ENCODE assay signal across 8 cellular contexts in the genomic region with DNA sequence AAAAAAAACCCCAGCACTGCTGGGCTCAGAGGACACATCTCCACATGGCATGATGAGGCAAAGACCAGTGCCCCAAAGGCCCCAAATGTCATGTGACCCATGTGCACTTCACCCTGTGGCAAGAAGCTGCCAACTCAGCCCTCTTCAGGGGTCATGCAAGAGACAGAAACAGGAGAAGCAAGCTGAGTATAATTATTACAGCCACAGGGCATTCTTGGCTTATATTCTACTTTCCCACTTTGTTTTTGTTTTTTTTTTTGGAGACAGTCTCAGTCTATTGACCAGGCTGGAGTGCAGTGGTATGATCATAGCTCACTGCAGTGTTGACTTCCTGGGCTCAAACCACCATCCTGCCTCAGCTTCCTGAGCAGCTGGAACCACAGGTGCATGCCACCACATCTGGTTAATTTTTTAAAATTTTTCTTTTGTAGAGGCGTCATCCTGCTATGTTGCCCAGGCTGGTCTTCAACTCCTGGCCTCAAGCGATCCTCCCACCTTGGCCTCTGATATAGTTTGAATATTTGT. TPM values are rescaled to one million over a fixed set of nuclear protein-coding genes. Genes with fewer than 3 reads are reported as not detected.
DNase-seq lines count a peak whose midpoint lies in the region; ATAC-seq and TF ChIP-seq lines count a peak whose summit lies in the region.

No MANE protein-coding gene starts in this region.

- peak overlapping the region; percentile 28 for H3K4me3 Mint-ChIP-seq in activated B cell treated with CpG ODN at 0.5 μM for 24 hours
- no peak overlapping the region for H3K4me3 Mint-ChIP-seq in glutamatergic neuron (ENCODE audit: unreplicated experiment)

- H3K9me3 Mint-ChIP-seq in activated B cell treated with CpG ODN at 0.5 μM for 24 hours (peaks cover 3% of the 10 kb centered on the region), glutamatergic neuron (ENCODE audit: unreplicated experiment) (peaks cover 9% of the 10 kb centered on the region)

- H3K9me3 ChIP-seq in DOHH2 (ENCODE audit: control insufficient read depth, insufficient read depth, low read length): peaks cover 5% of the 10 kb centered on the region; the same call in 1 of the 2 replicates
- no peaks in the 10 kb centered on the region for H3K9me3 ChIP-seq in lower lobe of right lung

- H3F3A ChIP-seq in DOHH2 (ENCODE audit: control insufficient read depth, insufficient read depth): peaks cover 56% of the 10 kb centered on the region

- peak overlapping the region; percentile 98 for H3K27ac ChIP-seq in DOHH2 (ENCODE audit: low read depth, low read length)
- H3K27ac ChIP-seq in lower lobe of right lung: peak overlapping the region; percentile 24

- no peaks in the 10 kb centered on the region for H3K79me2 ChIP-seq in DOHH2 (ENCODE audit: control insufficient read depth, low read length)

- CTCF ChIA-PET in activated B cell treated with CpG ODN at 0.5 μM for 24 hours (lab: Charles Lee): interaction anchor here (0.7 kb wide), 1 partner anchor 356 kb away, joined by 3 read pairs; no protein-coding TSS in a partner anchor

- peak; percentile 85 for DNase-seq in H4 (ENCODE audit: low spot score)
- DNase-seq in activated B cell treated with CpG ODN at 0.5 μM for 24 hours: no peak
- DNase-seq in lower lobe of right lung: no peak
- DNase-seq in glutamatergic neuron: no peak
- DNase-seq in NCI-H446 (lab: John Stamatoyannopoulos, UW): no peak

- H3K36me3 ChIP-seq in DOHH2 (ENCODE audit: control insufficient read depth, low read length) (peaks cover 5% of the 10 kb centered on the region; the same call in 1 of the 2 replicates), lower lobe of right lung (no peaks in the 10 kb centered on the region)

- ATAC-seq in activated B cell treated with CpG ODN at 0.5 μM for 24 hours (ENCODE audit: low read depth): peak; percentile 53
- peak in 1 of 2 donors; percentile 67 for ATAC-seq in lower lobe of right lung
- no peak for ATAC-seq in HG03025 (IDR thresholded peaks at IDR 0.05; ENCODE audit: low FRiP score, unreplicated experiment)
- no peak for ATAC-seq in GM19455 (IDR thresholded peaks at IDR 0.05; ENCODE audit: unreplicated experiment)

- TF ChIP-seq CTCF in DOHH2 (IDR thresholded peaks at IDR 0.05; ENCODE audit: low read depth, low read length, poor library complexity, severe bottlenecking) (no peak), activated B cell treated with CpG ODN at 0.5 μM for 24 hours (IDR thresholded peaks at IDR 0.05) (no peak), lower lobe of right lung (IDR thresholded peaks at IDR 0.05) (no peak), glutamatergic neuron (IDR thresholded peaks at IDR 0.05; ENCODE audit: partially characterized antibody, unreplicated experiment) (no peak)

- H4K20me1 ChIP-seq in DOHH2 (ENCODE audit: control insufficient read depth, insufficient read depth, low read depth, low read length): no peaks in the 10 kb centered on the region

- H3K9me2 ChIP-seq in DOHH2 (replicated peaks; ENCODE audit: control insufficient read depth, low read length): no peaks in the 10 kb centered on the region

- peak overlapping the region; percentile 62 for H3K4me3 ChIP-seq in DOHH2 (ENCODE audit: low read length)
- H3K4me3 ChIP-seq in lower lobe of right lung: no peak overlapping the region

- H3K4me1 ChIP-seq in DOHH2 (ENCODE audit: control insufficient read depth, low read length): peaks cover 84% of the 10 kb centered on the region
- peaks cover 36% of the 10 kb centered on the region for H3K4me1 ChIP-seq in lower lobe of right lung

- H3K27ac Mint-ChIP-seq in activated B cell treated with CpG ODN at 0.5 μM for 24 hours (peak overlapping the region; percentile 63), glutamatergic neuron (ENCODE audit: unreplicated experiment) (no peak overlapping the region)

- intact Hi-C loops in activated B cell treated with CpG ODN at 0.5 μM for 24 hours (cut with micrococcal nuclease) (no loop called here), lower lobe of right lung (cut with DNase I) (no loop called here)

- H3K27me3 Mint-ChIP-seq in activated B cell treated with CpG ODN at 0.5 μM for 24 hours (no peaks in the 10 kb centered on the region), glutamatergic neuron (ENCODE audit: unreplicated experiment) (peaks cover 2% of the 10 kb centered on the region)

- H3K4me1 Mint-ChIP-seq in activated B cell treated with CpG ODN at 0.5 μM for 24 hours (peaks cover 54% of the 10 kb centered on the region), glutamatergic neuron (ENCODE audit: low read depth, unreplicated experiment) (peaks cover 11% of the 10 kb centered on the region)

- no peaks in the 10 kb centered on the region for H3K36me3 Mint-ChIP-seq in activated B cell treated with CpG ODN at 0.5 μM for 24 hours (ENCODE audit: low read depth)
- no peaks in the 10 kb centered on the region for H3K36me3 Mint-ChIP-seq in glutamatergic neuron (ENCODE audit: unreplicated experiment)

- POLR2A ChIA-PET in activated B cell treated with CpG ODN at 0.5 μM for 24 hours (lab: Charles Lee): interaction anchor here (0.6 to 2.3 kb wide), 13 partner anchors 8 to 365 kb away, joined by 3 to 10 read pairs (median 4); a partner anchor contains a TSS

- H3K27me3 ChIP-seq in DOHH2 (ENCODE audit: control insufficient read depth, low read length) (no peaks in the 10 kb centered on the region), lower lobe of right lung (ENCODE audit: low read depth) (no peaks in the 10 kb centered on the region)

- H3K4me2 ChIP-seq in DOHH2 (ENCODE audit: low read length): peak overlapping the region; percentile 85

RNA-seq across cellular contexts. Expression of a gene that starts 32.7 kb away (rescaled TPM):
- total RNA-seq in H4 (2014; rRNA removed; shearing (Covaris generic)): 98.1 and 120 TPM in 2 replicates
- total RNA-seq in activated B cell treated with CpG ODN at 0.5 μM for 24 hours (124 and 126 TPM in 2 replicates), lower lobe of right lung (281 TPM), glutamatergic neuron (ENCODE audit: unreplicated experiment) (29.2 TPM)

RNA-seq across cellular contexts. Expression of a gene that starts 48.9 kb away (rescaled TPM):
- total RNA-seq in H4 (2014; rRNA removed; shearing (Covaris generic)): 13.7 and 14.9 TPM in 2 replicates
- total RNA-seq in activated B cell treated with CpG ODN at 0.5 μM for 24 hours (31.9 and 32.1 TPM in 2 replicates), lower lobe of right lung (25.5 TPM), glutamatergic neuron (ENCODE audit: unreplicated experiment) (491 TPM)

Comparison
In these comparisons a context has a peak if more than half of its experiments do, and no peak if none do; other contexts are left out.
1. RNA of a gene that starts 48.9 kb away (total RNA-seq): 491 TPM in glutamatergic neuron (single experiment); 31.9 to 32.1 TPM in activated B cell treated with CpG ODN at 0.5 μM for 24 hours, 25.5 TPM in lower lobe of right lung (single experiment) and 13.7 to 14.9 TPM in H4; every median in the first group is over 10 times any median in the second.